Comparison of ENCODE assay signal across 9 cellular contexts in genomic region chrX:103831342-103831802, GRCh38. TPM values are rescaled to one million over a fixed set of nuclear protein-coding genes. Genes with fewer than 3 reads are reported as not detected.
DNase-seq lines count a peak whose midpoint lies in the region; ATAC-seq and TF ChIP-seq lines count a peak whose summit lies in the region.
"Had no signal": no experiment of that assay in that cellular context is flagged by ENCODE, and none has a peak within 500 bp of the region (broad histone marks: within the 10 kb centered on the region; RNA-seq: fewer than 3 reads in every experiment).

No MANE protein-coding gene starts in this region.

- DNase-seq in CD1c-positive myeloid dendritic cell (ENCODE audit: extremely low spot score) (peak; percentile 41), MG63 (no peak), T47D (ENCODE audit: low read depth in 1 of 2, low spot score in 1 of 2) (peak; percentile 49 to 56), lower leg skin (ENCODE audit: low spot score in 2 of 2) (no peak), tibial artery (no peak), NCI-H446 treated with DMSO at 0.1 percent for 48 hours (lab: John Stamatoyannopoulos, UW) (no peak)

- peak overlapping the region; percentile 86 to 93 for H3K27ac ChIP-seq in tibial artery

- H3K36me3 ChIP-seq in MG63, result no peaks in the 10 kb centered on the region
- no peaks in the 10 kb centered on the region for H3K36me3 ChIP-seq in tibial artery

- no peak for TF ChIP-seq CTCF in lower leg skin (IDR thresholded peaks at IDR 0.05)
- TF ChIP-seq CTCF in tibial artery (IDR thresholded peaks at IDR 0.05), result no peak

- WGBS in lower leg skin, 2 donors, result 12 to 32% methylated on average over 10 to 11 of the region's 11 CpGs

- H3K4me3 ChIP-seq in MG63, result peak overlapping the region; percentile 40
- H3K4me3 ChIP-seq in lower leg skin (ENCODE audit: low read depth, poor library complexity, severe bottlenecking), result peak overlapping the region; percentile 40
- H3K4me3 ChIP-seq in tibial artery, result peak overlapping the region; percentile 71 to 73

- ATAC-seq in GM19035 (IDR thresholded peaks at IDR 0.05; ENCODE audit: unreplicated experiment), result peak; percentile 19
- no peak for ATAC-seq in HG03175 (IDR thresholded peaks at IDR 0.05; ENCODE audit: unreplicated experiment)

- H3K4me1 ChIP-seq in tibial artery, result peaks cover 0 to 31% (median 2%) of the 10 kb centered on the region in 4 donors

- intact Hi-C loops in lower leg skin (cut with DNase I; ENCODE audit: low total_unique reads) (no loop called here), tibial artery (cut with DNase I; ENCODE audit: low total_unique reads) (no loop called here)

- TF ChIP-seq POLR2A in lower leg skin (IDR thresholded peaks at IDR 0.05), result no peak

- in situ Hi-C loops in T47D (cut with HindIII; ENCODE audit: low pct_unique_long_range_greater_than_20kb, low sequenced_read_pairs), result no loop called here

- H3K9me3 ChIP-seq in MG63 (no peaks in the 10 kb centered on the region), tibial artery (no peaks in the 10 kb centered on the region)

- H3K27me3 ChIP-seq in MG63, result no peaks in the 10 kb centered on the region
- H3K27me3 ChIP-seq in tibial artery, result no peaks in the 10 kb centered on the region

RNA-seq across cellular contexts. Expression of gene RAB9B, which starts 0.7 kb away (rescaled TPM):
- 0.15 and 0.26 TPM in 2 replicates for total RNA-seq in MG63 (2014; rRNA removed; shearing (Covaris generic); ENCODE audit: low replicate concordance)
- under 1 TPM; 0.11 to 0.55 (median 0.32) TPM for total RNA-seq in lower leg skin

RNA-seq across cellular contexts. Expression of gene PLP1, which starts 54.7 kb away (rescaled TPM):
- not detected in 2 replicates for total RNA-seq in MG63 (2014; rRNA removed; shearing (Covaris generic); ENCODE audit: low replicate concordance)
- total RNA-seq in lower leg skin, result 10 to 100 TPM in 2 of 4 donors, 1 to 10 TPM in 2; 5.4 to 15.7 (median 10.6) TPM
- total RNA-seq: renal cortical epithelial cell had no signal

Comparison
In these comparisons a context has a peak if more than half of its experiments do, and no peak if none do; other contexts are left out.
1. DNase-seq: peak in CD1c-positive myeloid dendritic cell (single experiment) and T47D (2 of 2); none in MG63 (single experiment), lower leg skin (0 of 2), tibial artery (0 of 2) and NCI-H446 treated with DMSO at 0.1 percent for 48 hours (single experiment).
2. Peak in every context shown above with its lines, with median percentiles within 50 percentile points of each other: H3K4me3 ChIP-seq.